In the genomic region with DNA sequence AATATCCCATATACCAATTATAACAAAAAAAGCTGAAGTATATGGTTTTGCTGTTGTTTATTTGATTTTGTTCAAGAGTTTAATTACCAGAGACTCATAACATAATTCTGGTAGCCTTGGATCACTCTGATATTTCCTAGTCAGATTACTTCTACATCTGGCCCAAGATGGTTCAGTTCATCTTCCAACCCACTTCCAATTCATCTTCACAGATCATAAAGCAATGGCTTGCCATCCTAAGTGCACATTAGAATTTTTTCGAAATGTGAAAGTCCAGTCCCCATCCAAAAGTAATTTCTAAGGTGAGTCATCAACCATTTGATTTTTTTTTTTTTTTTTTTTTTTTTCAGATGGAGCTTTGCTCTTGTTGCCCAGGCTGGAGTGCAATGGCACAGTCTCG, we compare ENCODE assay signal across 28 cellular contexts.
"Had no signal": no experiment of that assay in that cellular context is flagged by ENCODE, and none has a peak within 500 bp of the region (broad histone marks: within the 10 kb centered on the region; RNA-seq: fewer than 3 reads in every experiment).

No MANE protein-coding gene starts in this region.

- H3K27me3 Mint-ChIP-seq: activated CD4-positive, alpha-beta memory T cell treated with anti-CD3 and anti-CD28 coated beads for 36 hours; activated naive CD4-positive, alpha-beta T cell treated with anti-CD3 and anti-CD28 coated beads, Interleukin-2, amount 50 U/mL, for 24 hours; T-helper 17 cell had no signal

- H3K4me3 Mint-ChIP-seq: activated CD4-positive, alpha-beta memory T cell treated with anti-CD3 and anti-CD28 coated beads for 36 hours; activated CD4-positive, alpha-beta T cell treated with anti-CD3 and anti-CD28 coated beads, Interleukin-2, amount 10 ng/mL, durations not matched to agents 24 days and 14 days; activated naive CD4-positive, alpha-beta T cell treated with anti-CD3 and anti-CD28 coated beads, Interleukin-2, amount 50 U/mL, for 24 hours; activated naive CD8-positive, alpha-beta T cell treated with anti-CD3 and anti-CD28 coated beads, Interleukin-2, amount 50 U/mL, for 24 hours; activated T-cell treated with anti-CD3 and anti-CD28 coated beads, Interleukin-2, amount 50 U/mL, for 4 hours; effector memory CD8-positive, alpha-beta T cell; natural killer cell; neural progenitor cell; T-helper 17 cell had no signal

- H3K4me3 ChIP-seq: hepatocyte, left ventricle myocardium inferior, lung, neural progenitor cell, spleen, testis had no signal

- H3K36me3 Mint-ChIP-seq: activated CD4-positive, alpha-beta memory T cell treated with anti-CD3 and anti-CD28 coated beads for 36 hours; natural killer cell; neural progenitor cell had no signal

- H3K27ac Mint-ChIP-seq: activated CD4-positive, alpha-beta memory T cell treated with anti-CD3 and anti-CD28 coated beads for 36 hours; activated CD4-positive, alpha-beta T cell treated with anti-CD3 and anti-CD28 coated beads, Interleukin-2, amount 10 ng/mL, durations not matched to agents 24 days and 14 days; activated naive CD4-positive, alpha-beta T cell treated with anti-CD3 and anti-CD28 coated beads, Interleukin-2, amount 50 U/mL, for 24 hours; activated naive CD8-positive, alpha-beta T cell treated with anti-CD3 and anti-CD28 coated beads, Interleukin-2, amount 50 U/mL, for 24 hours; activated T-helper 2 cell treated with anti-CD3 and anti-CD28 coated beads, Interferon-gamma antibody, Interleukin-2, Interleukin-4, amounts not matched to agents 10 μg/mL and 5 μg/mL and 100 μg/mL, durations not matched to agents 14 hours and 24 hours and 36 hours; effector memory CD8-positive, alpha-beta T cell; natural killer cell; neural progenitor cell; T-helper 17 cell had no signal

- H3K4me1 Mint-ChIP-seq: activated naive CD4-positive, alpha-beta T cell treated with anti-CD3 and anti-CD28 coated beads, Interleukin-2, amount 50 U/mL, for 24 hours; activated naive CD8-positive, alpha-beta T cell treated with anti-CD3 and anti-CD28 coated beads, Interleukin-2, amount 50 U/mL, for 24 hours; natural killer cell; neural progenitor cell; T-helper 17 cell had no signal

- H3K9me3 Mint-ChIP-seq: activated CD4-positive, alpha-beta memory T cell treated with anti-CD3 and anti-CD28 coated beads for 36 hours; activated CD4-positive, alpha-beta T cell treated with anti-CD3 and anti-CD28 coated beads, Interleukin-2, amount 10 ng/mL, durations not matched to agents 24 days and 14 days; activated naive CD4-positive, alpha-beta T cell treated with anti-CD3 and anti-CD28 coated beads, Interleukin-2, amount 50 U/mL, for 24 hours; activated naive CD8-positive, alpha-beta T cell treated with anti-CD3 and anti-CD28 coated beads, Interleukin-2, amount 50 U/mL, for 24 hours; activated T-cell treated with anti-CD3 and anti-CD28 coated beads, Interleukin-2, amount 50 U/mL, for 4 hours; activated T-helper 2 cell treated with anti-CD3 and anti-CD28 coated beads, Interferon-gamma antibody, Interleukin-2, Interleukin-4, amounts not matched to agents 10 μg/mL and 5 μg/mL and 100 μg/mL, durations not matched to agents 14 hours and 24 hours and 36 hours; effector memory CD8-positive, alpha-beta T cell; natural killer cell had no signal

- DNase-seq: activated CD4-positive, alpha-beta memory T cell treated with anti-CD3 and anti-CD28 coated beads for 36 hours; activated CD4-positive, alpha-beta T cell treated with anti-CD3 and anti-CD28 coated beads, Interleukin-2, amount 10 ng/mL, durations not matched to agents 24 days and 14 days; activated CD4-positive, CD25-positive, alpha-beta regulatory T cell treated with anti-CD3 and anti-CD28 coated beads, Interleukin-2, amount 50 U/mL, for 72 hours; activated naive CD8-positive, alpha-beta T cell treated with anti-CD3 and anti-CD28 coated beads, Interleukin-2, amount 50 U/mL, for 24 hours; activated T-cell treated with anti-CD3 and anti-CD28 coated beads, Interleukin-2, amount 50 U/mL, for 4 hours; amygdala; caudate nucleus; cortex of kidney; effector memory CD8-positive, alpha-beta T cell; islet precursor cell; left ventricle myocardium inferior; mesendoderm; natural killer cell; occipital lobe; right cardiac atrium; spleen; stimulated activated naive CD8-positive, alpha-beta T cell treated with anti-CD3 and anti-CD28 coated beads, Interleukin-15, Interleukin-2, amounts not matched to agents 100 U/mL and 50 U/mL, for 24 hours; T-helper 17 cell; T1000; testis; trophoblast cell had no signal

- ATAC-seq: activated naive CD8-positive, alpha-beta T cell treated with anti-CD3 and anti-CD28 coated beads, Interleukin-2, amount 50 U/mL, for 24 hours; activated T-cell treated with anti-CD3 and anti-CD28 coated beads, Interleukin-2, amount 50 U/mL, for 4 hours; effector memory CD8-positive, alpha-beta T cell; natural killer cell; right cardiac atrium; stimulated activated naive CD8-positive, alpha-beta T cell treated with anti-CD3 and anti-CD28 coated beads, Interleukin-15, Interleukin-2, amounts not matched to agents 100 U/mL and 50 U/mL, for 24 hours; T-helper 17 cell had no signal

- H3K9me3 ChIP-seq: left ventricle myocardium inferior, spleen, testis had no signal

- H3K4me2 ChIP-seq: hepatocyte, neural progenitor cell had no signal

- FAIRE-seq: frontal cortex, urothelium cell line had no signal

- H3K4me1 ChIP-seq: left ventricle myocardium inferior, neural progenitor cell, spleen, testis had no signal

- H3K27ac ChIP-seq: hepatocyte, left ventricle myocardium inferior, neural progenitor cell, spleen, testis had no signal
